In the genomic region with DNA sequence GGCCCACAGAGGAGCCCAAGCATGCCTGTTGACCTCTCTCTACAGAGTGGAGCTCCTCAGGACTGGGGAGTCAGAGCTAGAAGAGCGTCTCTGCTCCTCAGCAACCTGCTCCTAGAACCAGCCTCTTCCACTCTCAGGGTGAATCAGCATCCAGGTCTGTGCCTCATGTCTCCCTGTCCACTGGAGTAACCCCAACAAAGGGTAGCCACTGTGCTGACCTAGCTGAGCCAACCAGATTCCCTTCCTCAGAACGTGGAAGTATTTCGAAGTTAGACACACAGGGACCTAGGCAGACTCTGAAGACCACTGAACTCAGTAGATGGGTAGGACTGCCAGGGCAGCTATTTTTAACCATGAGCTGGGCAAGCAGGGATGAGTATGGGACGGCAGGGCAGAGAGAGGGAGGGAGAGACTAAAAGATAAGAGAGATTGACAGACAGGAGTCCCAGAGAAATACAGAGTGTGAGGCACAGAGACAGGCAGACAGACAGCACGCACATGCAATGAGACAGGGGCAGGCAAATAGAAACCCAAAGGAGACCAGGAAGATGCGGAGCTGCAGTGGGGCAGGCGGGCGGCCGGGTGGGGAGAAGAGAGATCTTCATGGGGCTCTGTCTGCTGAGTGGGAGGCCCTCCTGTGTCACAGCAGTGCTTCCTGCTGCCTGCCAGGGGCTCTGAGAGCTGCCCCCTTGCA, we compare ENCODE assay signal across 2 cellular contexts.
TF ChIP-seq lines count a peak whose summit lies in the region.

No MANE protein-coding gene starts in this region.

TF ChIP-seq in SK-N-SH treated with all-trans-retinoic acid at 6 μM for 48 hours, 23 proteins besides CTCF, POLR2A, EP300 and RAD21:
- no peak for TF ChIP-seq ARNTL (CRISPR knock-in tag; IDR thresholded peaks at IDR 0.05; ENCODE audit: borderline replicate concordance, low read depth)
- TF ChIP-seq ZNF565 (CRISPR knock-in tag; conservative IDR thresholded peaks at IDR 0.05; ENCODE audit: low read depth) = no peak
- no peak for TF ChIP-seq ZNF8 (CRISPR knock-in tag; IDR thresholded peaks at IDR 0.05)
- no peak for TF ChIP-seq CSDC2 (CRISPR knock-in tag; IDR thresholded peaks at IDR 0.05)
- TF ChIP-seq ZNF70 (CRISPR knock-in tag; IDR thresholded peaks at IDR 0.05) = no peak
- TF ChIP-seq ZFP30 (CRISPR knock-in tag; IDR thresholded peaks at IDR 0.05) = no peak
- TF ChIP-seq ZC3H10 (CRISPR knock-in tag; IDR thresholded peaks at IDR 0.05) = no peak
- TF ChIP-seq RARB (CRISPR knock-in tag; IDR thresholded peaks at IDR 0.05) = no peak
- TF ChIP-seq BACH2 (CRISPR knock-in tag; IDR thresholded peaks at IDR 0.05; ENCODE audit: borderline replicate concordance) = no peak
- no peak for TF ChIP-seq PPARA (CRISPR knock-in tag; IDR thresholded peaks at IDR 0.05; ENCODE audit: borderline replicate concordance)
- no peak for TF ChIP-seq TCF4 (CRISPR knock-in tag; IDR thresholded peaks at IDR 0.05; ENCODE audit: borderline replicate concordance)
- TF ChIP-seq, protein P1, sequence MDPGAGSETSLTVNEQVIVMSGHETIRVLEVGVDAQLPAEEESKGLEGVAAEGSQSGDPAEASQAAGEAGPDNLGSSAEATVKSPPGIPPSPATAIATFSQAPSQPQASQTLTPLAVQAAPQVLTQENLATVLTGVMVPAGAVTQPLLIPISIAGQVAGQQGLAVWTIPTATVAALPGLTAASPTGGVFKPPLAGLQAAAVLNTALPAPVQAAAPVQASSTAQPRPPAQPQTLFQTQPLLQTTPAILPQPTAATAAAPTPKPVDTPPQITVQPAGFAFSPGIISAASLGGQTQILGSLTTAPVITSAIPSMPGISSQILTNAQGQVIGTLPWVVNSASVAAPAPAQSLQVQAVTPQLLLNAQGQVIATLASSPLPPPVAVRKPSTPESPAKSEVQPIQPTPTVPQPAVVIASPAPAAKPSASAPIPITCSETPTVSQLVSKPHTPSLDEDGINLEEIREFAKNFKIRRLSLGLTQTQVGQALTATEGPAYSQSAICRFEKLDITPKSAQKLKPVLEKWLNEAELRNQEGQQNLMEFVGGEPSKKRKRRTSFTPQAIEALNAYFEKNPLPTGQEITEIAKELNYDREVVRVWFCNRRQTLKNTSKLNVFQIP (CRISPR knock-in tag; IDR thresholded peaks at IDR 0.05; ENCODE audit: borderline replicate concordance, low read depth) = no peak
- TF ChIP-seq ZFP3 (CRISPR knock-in tag; IDR thresholded peaks at IDR 0.05) = no peak

TF ChIP-seq in H1, 55 proteins besides CTCF, POLR2A, EP300 and RAD21:
- TF ChIP-seq EGR1 (IDR thresholded peaks at IDR 0.05; ENCODE audit: borderline replicate concordance, low read depth, low read length) = no peak
- TF ChIP-seq TCF12 (IDR thresholded peaks at IDR 0.05; ENCODE audit: low read depth, low read length) = no peak
- TF ChIP-seq ZNF274 (IDR thresholded peaks at IDR 0.05; ENCODE audit: borderline replicate concordance, extremely low read depth, low read length) = no peak
- TF ChIP-seq NANOG (IDR thresholded peaks at IDR 0.05; ENCODE audit: insufficient read depth, low read depth, low read length, poor library complexity, severe bottlenecking) = no peak
- TF ChIP-seq BACH1 (IDR thresholded peaks at IDR 0.05; ENCODE audit: low read length) = no peak
- TF ChIP-seq MAFK (IDR thresholded peaks at IDR 0.05; ENCODE audit: low read depth, low read length) = no peak
- TF ChIP-seq TAF1 (IDR thresholded peaks at IDR 0.05; ENCODE audit: low read depth, low read length) = no peak
- TF ChIP-seq FOSL1 (IDR thresholded peaks at IDR 0.05; ENCODE audit: insufficient read depth, low read depth, low read length) = no peak
- TF ChIP-seq RBBP5 (IDR thresholded peaks at IDR 0.05; ENCODE audit: borderline replicate concordance, low read depth, low read length) = no peak
- no peak for TF ChIP-seq CBX5 (IDR thresholded peaks at IDR 0.05; ENCODE audit: low read depth, low read length)
- TF ChIP-seq TEAD4 (IDR thresholded peaks at IDR 0.05; ENCODE audit: low read depth, low read length) = no peak
